1 cellular context compared by ENCODE assay signal in the genomic region with DNA sequence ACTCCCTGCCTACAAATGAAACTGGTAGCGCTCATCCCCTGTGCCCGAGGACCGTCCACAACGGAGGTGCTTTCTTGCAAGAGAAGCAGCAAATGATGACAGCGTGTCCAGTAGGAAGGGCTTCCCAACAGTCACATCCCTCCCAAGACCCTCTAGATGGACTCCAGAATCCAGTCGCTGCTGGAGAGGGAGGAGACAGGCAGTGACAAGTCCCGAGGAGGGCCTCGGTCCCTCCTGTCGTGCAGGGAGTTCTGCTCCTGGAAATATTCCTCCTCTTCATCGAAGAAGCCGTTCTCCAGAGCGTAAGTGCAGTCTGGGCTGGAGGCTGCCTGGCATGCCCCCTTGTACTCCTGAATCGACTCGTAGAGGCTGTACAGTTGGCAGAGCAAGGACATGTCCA.
A peak's percentile ranks its signal among the peaks of the same experiment; 100 is the strongest.
TF ChIP-seq lines count a peak whose summit lies in the region.

No MANE protein-coding gene starts in this region.

TF ChIP-seq in K562, 482 proteins besides CTCF, POLR2A, EP300 and RAD21:
- 0 out of 2 replicates have a peak, but pooled peaks have one; percentile 24 for TF ChIP-seq POLR2G (IDR thresholded peaks at IDR 0.05; ENCODE audit: low read depth, low read length)
- no peak for TF ChIP-seq CBX8 (IDR thresholded peaks at IDR 0.05; ENCODE audit: borderline replicate concordance, extremely low read depth, low read depth, low read length, poor library complexity, severe bottlenecking)
